Comparison of ENCODE assay signal across 10 cellular contexts in the genomic region with DNA sequence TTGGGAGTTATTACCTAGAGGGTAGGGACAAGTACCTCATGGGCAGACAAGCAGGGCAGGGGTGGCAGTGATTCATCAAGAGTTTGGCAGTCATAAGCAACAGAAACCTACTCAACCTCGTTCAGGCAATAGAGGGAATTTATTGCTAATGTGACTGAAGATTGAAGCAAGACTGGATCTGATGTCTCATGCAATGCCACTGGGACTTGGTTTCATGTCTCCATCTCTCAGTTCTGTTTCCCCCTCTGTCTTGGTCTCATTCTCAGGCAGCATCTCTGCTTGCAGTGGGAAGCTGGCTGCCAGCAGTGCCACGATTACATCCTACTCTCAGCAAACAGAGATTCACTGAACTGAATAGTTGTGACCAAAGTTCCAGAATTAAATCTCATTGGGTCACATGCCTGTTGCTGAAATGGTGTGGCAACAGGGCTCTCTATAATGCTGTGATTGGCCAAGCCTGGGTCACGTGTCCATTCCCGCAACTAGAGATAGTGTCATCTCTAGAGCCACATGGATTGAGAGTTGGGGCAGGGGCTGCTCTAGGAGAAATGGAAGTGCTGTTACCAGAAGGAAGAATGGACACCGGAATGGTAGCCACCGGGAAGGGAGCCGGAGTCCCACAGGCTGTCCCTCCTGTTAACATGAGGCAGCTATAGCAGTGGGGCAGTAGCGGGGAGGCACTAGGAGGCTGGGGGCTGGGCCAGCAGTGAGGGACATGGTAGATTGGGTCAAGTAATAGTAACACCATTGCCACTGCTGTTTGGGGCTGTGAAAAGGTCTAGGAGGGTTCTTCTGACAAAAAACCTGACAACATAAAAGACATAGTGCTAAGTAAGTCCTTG. TPM values are rescaled to one million over a fixed set of nuclear protein-coding genes. Genes with fewer than 3 reads are reported as not detected.
A peak's percentile ranks its signal among the peaks of the same experiment; 100 is the strongest.
DNase-seq lines count a peak whose midpoint lies in the region; ATAC-seq and TF ChIP-seq lines count a peak whose summit lies in the region.
"Had no signal": no experiment of that assay in that cellular context is flagged by ENCODE, and none has a peak within 500 bp of the region (broad histone marks: within the 10 kb centered on the region; RNA-seq: fewer than 3 reads in every experiment).

No MANE protein-coding gene starts in this region.

- H3K27ac Mint-ChIP-seq in activated T-helper 2 cell treated with anti-CD3 and anti-CD28 coated beads, Interferon-gamma antibody, Interleukin-2, Interleukin-4, amounts not matched to agents 10 μg/mL and 5 μg/mL and 100 μg/mL, durations not matched to agents 14 hours and 24 hours and 36 hours = peak overlapping the region; percentile 90

- no peak for TF ChIP-seq CTCF in HEK293 (tag by site-specific recombination; IDR thresholded peaks at IDR 0.05)
- TF ChIP-seq CTCF in lower leg skin (IDR thresholded peaks at IDR 0.05) = no peak

- no peaks in the 10 kb centered on the region for H3K36me3 ChIP-seq in HEK293 (ENCODE audit: control insufficient read depth in 2 of 2, insufficient read depth in 1 of 2, low read length in 2 of 2)
- H3K36me3 ChIP-seq: thyroid gland had no signal

- peaks cover 39% of the 10 kb centered on the region for H3K4me1 Mint-ChIP-seq in activated T-helper 2 cell treated with anti-CD3 and anti-CD28 coated beads, Interferon-gamma antibody, Interleukin-2, Interleukin-4, amounts not matched to agents 10 μg/mL and 5 μg/mL and 100 μg/mL, durations not matched to agents 14 hours and 24 hours and 36 hours (ENCODE audit: low read depth)

- 67 to 70% methylated on average over 8 of the region's 8 CpGs for WGBS in lower leg skin, 2 donors

- DNase-seq in CD1c-positive myeloid dendritic cell (ENCODE audit: extremely low spot score) (peak; percentile 84), mesenteric fat pad (ENCODE audit: low spot score) (peak; percentile 62), A172 (ENCODE audit: low spot score) (no peak), lower leg skin (ENCODE audit: low spot score in 2 of 2) (no peak), superior temporal gyrus (ENCODE audit: extremely low spot score) (no peak)
- DNase-seq in activated T-helper 2 cell treated with anti-CD3 and anti-CD28 coated beads, Interferon-gamma antibody, Interleukin-2, Interleukin-4, amounts not matched to agents 10 μg/mL and 5 μg/mL and 100 μg/mL, durations not matched to agents 14 hours and 24 hours and 36 hours (ENCODE audit: low spot score) = no peak
- DNase-seq: thyroid gland had no signal

- CTCF ChIA-PET in HEK293 (lab: Yijun Ruan, JAX) = interaction anchor here (0.5 to 0.9 kb wide), 2 partner anchors 17 to 817 kb away, joined by 3 read pairs; no protein-coding TSS in a partner anchor

- POLR2A ChIA-PET in HEK293 (lab: Yijun Ruan, JAX) = no interaction called here

- intact Hi-C loops in activated T-helper 2 cell treated with anti-CD3 and anti-CD28 coated beads, Interferon-gamma antibody, Interleukin-2, Interleukin-4, amounts not matched to agents 10 μg/mL and 5 μg/mL and 100 μg/mL, durations not matched to agents 14 hours and 24 hours and 36 hours (cut with micrococcal nuclease) = loop anchor here (1.0 kb wide), 2 partner anchors 8 to 23 kb away; no protein-coding TSS in a partner anchor
- intact Hi-C loops in lower leg skin (cut with DNase I; ENCODE audit: low total_unique reads) = no loop called here

- H3K27ac ChIP-seq in HEK293 (ENCODE audit: extremely low read depth, low read depth, low read length) = no peak overlapping the region
- H3K27ac ChIP-seq: parathyroid adenoma, thyroid gland had no signal

- no peaks in the 10 kb centered on the region for H3K9me3 ChIP-seq in HEK293 (ENCODE audit: control insufficient read depth, insufficient read depth, low read depth, low read length)
- H3K9me3 ChIP-seq: thyroid gland had no signal

- H3K4me1 ChIP-seq in HEK293 (ENCODE audit: control insufficient read depth, insufficient read depth, low read length) = no peaks in the 10 kb centered on the region; the same call in 1 of the 2 replicates
- H3K4me1 ChIP-seq: thyroid gland had no signal

- peaks cover 6% of the 10 kb centered on the region for H3K9me3 Mint-ChIP-seq in activated T-helper 2 cell treated with anti-CD3 and anti-CD28 coated beads, Interferon-gamma antibody, Interleukin-2, Interleukin-4, amounts not matched to agents 10 μg/mL and 5 μg/mL and 100 μg/mL, durations not matched to agents 14 hours and 24 hours and 36 hours

- peak overlapping the region; percentile 9 for H3K4me3 Mint-ChIP-seq in activated T-helper 2 cell treated with anti-CD3 and anti-CD28 coated beads, Interferon-gamma antibody, Interleukin-2, Interleukin-4, amounts not matched to agents 10 μg/mL and 5 μg/mL and 100 μg/mL, durations not matched to agents 14 hours and 24 hours and 36 hours (ENCODE audit: low read depth)

- H3K36me3 Mint-ChIP-seq in activated T-helper 2 cell treated with anti-CD3 and anti-CD28 coated beads, Interferon-gamma antibody, Interleukin-2, Interleukin-4, amounts not matched to agents 10 μg/mL and 5 μg/mL and 100 μg/mL, durations not matched to agents 14 hours and 24 hours and 36 hours (ENCODE audit: low read depth) = peaks cover 8% of the 10 kb centered on the region

- H3K27me3 Mint-ChIP-seq in activated T-helper 2 cell treated with anti-CD3 and anti-CD28 coated beads, Interferon-gamma antibody, Interleukin-2, Interleukin-4, amounts not matched to agents 10 μg/mL and 5 μg/mL and 100 μg/mL, durations not matched to agents 14 hours and 24 hours and 36 hours (ENCODE audit: low read depth) = no peaks in the 10 kb centered on the region

- H3K4me3 ChIP-seq in HEK293 (ENCODE audit: low read depth, low read length) (no peak overlapping the region), lower leg skin (ENCODE audit: low read depth, poor library complexity, severe bottlenecking) (no peak overlapping the region)
- H3K4me3 ChIP-seq: thyroid gland had no signal

- ATAC-seq in HG03460 (IDR thresholded peaks at IDR 0.05; ENCODE audit: unreplicated experiment) = no peak

- no peak for TF ChIP-seq POLR2A in lower leg skin (IDR thresholded peaks at IDR 0.05)

TF ChIP-seq in HEK293, 187 proteins besides CTCF, POLR2A, EP300 and RAD21:
- TF ChIP-seq SCRT2 (tag by site-specific recombination; IDR thresholded peaks at IDR 0.05) (peak; percentile 83), ZNF514 (tag by site-specific recombination; IDR thresholded peaks at IDR 0.05) (peak; percentile 74; the same call in 1 of the 2 replicates), ZNF426 (tag by site-specific recombination; IDR thresholded peaks at IDR 0.05) (no peak), ZNF169 (tag by site-specific recombination; IDR thresholded peaks at IDR 0.05) (no peak), ZBTB17 (tag by site-specific recombination; IDR thresholded peaks at IDR 0.05) (peak; percentile 60)
- TF ChIP-seq, protein P1, sequence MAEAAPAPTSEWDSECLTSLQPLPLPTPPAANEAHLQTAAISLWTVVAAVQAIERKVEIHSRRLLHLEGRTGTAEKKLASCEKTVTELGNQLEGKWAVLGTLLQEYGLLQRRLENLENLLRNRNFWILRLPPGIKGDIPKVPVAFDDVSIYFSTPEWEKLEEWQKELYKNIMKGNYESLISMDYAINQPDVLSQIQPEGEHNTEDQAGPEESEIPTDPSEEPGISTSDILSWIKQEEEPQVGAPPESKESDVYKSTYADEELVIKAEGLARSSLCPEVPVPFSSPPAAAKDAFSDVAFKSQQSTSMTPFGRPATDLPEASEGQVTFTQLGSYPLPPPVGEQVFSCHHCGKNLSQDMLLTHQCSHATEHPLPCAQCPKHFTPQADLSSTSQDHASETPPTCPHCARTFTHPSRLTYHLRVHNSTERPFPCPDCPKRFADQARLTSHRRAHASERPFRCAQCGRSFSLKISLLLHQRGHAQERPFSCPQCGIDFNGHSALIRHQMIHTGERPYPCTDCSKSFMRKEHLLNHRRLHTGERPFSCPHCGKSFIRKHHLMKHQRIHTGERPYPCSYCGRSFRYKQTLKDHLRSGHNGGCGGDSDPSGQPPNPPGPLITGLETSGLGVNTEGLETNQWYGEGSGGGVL (tag by site-specific recombination; IDR thresholded peaks at IDR 0.05) = 0 out of 2 replicates have a peak, but pooled peaks have one; percentile 9
- TF ChIP-seq, protein P2, sequence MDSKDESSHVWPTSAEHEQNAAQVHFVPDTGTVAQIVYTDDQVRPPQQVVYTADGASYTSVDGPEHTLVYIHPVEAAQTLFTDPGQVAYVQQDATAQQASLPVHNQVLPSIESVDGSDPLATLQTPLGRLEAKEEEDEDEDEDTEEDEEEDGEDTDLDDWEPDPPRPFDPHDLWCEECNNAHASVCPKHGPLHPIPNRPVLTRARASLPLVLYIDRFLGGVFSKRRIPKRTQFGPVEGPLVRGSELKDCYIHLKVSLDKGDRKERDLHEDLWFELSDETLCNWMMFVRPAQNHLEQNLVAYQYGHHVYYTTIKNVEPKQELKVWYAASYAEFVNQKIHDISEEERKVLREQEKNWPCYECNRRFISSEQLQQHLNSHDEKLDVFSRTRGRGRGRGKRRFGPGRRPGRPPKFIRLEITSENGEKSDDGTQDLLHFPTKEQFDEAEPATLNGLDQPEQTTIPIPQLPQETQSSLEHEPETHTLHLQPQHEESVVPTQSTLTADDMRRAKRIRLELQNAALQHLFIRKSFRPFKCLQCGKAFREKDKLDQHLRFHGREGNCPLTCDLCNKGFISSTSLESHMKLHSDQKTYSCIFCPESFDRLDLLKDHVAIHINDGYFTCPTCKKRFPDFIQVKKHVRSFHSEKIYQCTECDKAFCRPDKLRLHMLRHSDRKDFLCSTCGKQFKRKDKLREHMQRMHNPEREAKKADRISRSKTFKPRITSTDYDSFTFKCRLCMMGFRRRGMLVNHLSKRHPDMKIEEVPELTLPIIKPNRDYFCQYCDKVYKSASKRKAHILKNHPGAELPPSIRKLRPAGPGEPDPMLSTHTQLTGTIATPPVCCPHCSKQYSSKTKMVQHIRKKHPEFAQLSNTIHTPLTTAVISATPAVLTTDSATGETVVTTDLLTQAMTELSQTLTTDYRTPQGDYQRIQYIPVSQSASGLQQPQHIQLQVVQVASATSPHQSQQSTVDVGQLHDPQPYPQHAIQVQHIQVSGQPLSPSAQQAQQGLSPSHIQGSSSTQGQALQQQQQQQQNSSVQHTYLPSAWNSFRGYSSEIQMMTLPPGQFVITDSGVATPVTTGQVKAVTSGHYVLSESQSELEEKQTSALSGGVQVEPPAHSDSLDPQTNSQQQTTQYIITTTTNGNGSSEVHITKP (tag by site-specific recombination; IDR thresholded peaks at IDR 0.05) = 0 out of 2 replicates have a peak, but pooled peaks have one; percentile 24

RNA-seq across cellular contexts. Expression of a gene that starts 3.9 kb away (rescaled TPM):
- total RNA-seq in activated T-helper 2 cell treated with anti-CD3 and anti-CD28 coated beads, Interferon-gamma antibody, Interleukin-2, Interleukin-4, amounts not matched to agents 10 μg/mL and 5 μg/mL and 100 μg/mL, durations not matched to agents 14 hours and 24 hours and 36 hours = 342 and 350 TPM in 2 replicates
- 270 TPM for total RNA-seq in mesenteric fat pad
- total RNA-seq in A172 (2014; rRNA removed; shearing (Covaris generic)) = 260 and 289 TPM in 2 replicates
- total RNA-seq in lower leg skin = 100 to 1,000 TPM; 162 to 226 (median 203) TPM

RNA-seq across cellular contexts. Expression of a gene that starts 47.1 kb away (rescaled TPM):
- not detected in 2 replicates for total RNA-seq in activated T-helper 2 cell treated with anti-CD3 and anti-CD28 coated beads, Interferon-gamma antibody, Interleukin-2, Interleukin-4, amounts not matched to agents 10 μg/mL and 5 μg/mL and 100 μg/mL, durations not matched to agents 14 hours and 24 hours and 36 hours
- total RNA-seq in mesenteric fat pad (4.1 TPM), lower leg skin (not detected)
- not detected in 2 replicates for total RNA-seq in A172 (2014; rRNA removed; shearing (Covaris generic))
- total RNA-seq: thyroid gland had no signal

Comparison
In these comparisons a context has a peak if more than half of its experiments do, and no peak if none do; other contexts are left out.
1. DNase-seq: peak in CD1c-positive myeloid dendritic cell (single experiment) and mesenteric fat pad (single experiment); none in activated T-helper 2 cell treated with anti-CD3 and anti-CD28 coated beads, Interferon-gamma antibody, Interleukin-2, Interleukin-4, amounts not matched to agents 10 μg/mL and 5 μg/mL and 100 μg/mL, durations not matched to agents 14 hours and 24 hours and 36 hours (single experiment), A172 (single experiment), lower leg skin (0 of 2) and superior temporal gyrus (single experiment).